In the genomic region with DNA sequence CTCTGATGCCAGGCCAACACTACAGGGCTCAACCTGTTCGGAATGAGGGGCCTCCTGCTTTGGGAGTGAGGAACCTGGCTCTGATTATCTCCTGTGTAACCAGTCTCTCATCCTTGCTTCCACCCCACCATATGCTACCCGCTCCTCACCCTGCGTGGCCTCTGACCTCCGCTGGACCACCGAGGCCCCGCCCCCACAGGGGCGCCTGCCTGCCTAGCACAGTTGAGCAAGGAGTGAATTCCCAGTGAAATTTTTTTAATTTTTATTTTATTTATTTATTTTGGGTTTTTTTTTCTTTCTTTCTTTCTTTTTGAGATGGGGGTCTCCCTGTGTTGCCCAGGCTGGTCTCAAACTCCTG, we compare ENCODE assay signal across 11 cellular contexts. TPM values are rescaled to one million over a fixed set of nuclear protein-coding genes. Genes with fewer than 3 reads are reported as not detected.
DNase-seq lines count a peak whose midpoint lies in the region; ATAC-seq and TF ChIP-seq lines count a peak whose summit lies in the region.
"Had no signal": no experiment of that assay in that cellular context is flagged by ENCODE, and none has a peak within 500 bp of the region (broad histone marks: within the 10 kb centered on the region; RNA-seq: fewer than 3 reads in every experiment).

No MANE protein-coding gene starts in this region.

- TF ChIP-seq CTCF in mucosa of descending colon (IDR thresholded peaks at IDR 0.05), result no peak

- H3K27ac Mint-ChIP-seq in activated naive CD4-positive, alpha-beta T cell treated with anti-CD3 and anti-CD28 coated beads, Interleukin-2, amount 50 U/mL, for 24 hours, result peak overlapping the region; percentile 95
- H3K27ac Mint-ChIP-seq in activated T-helper 2 cell treated with anti-CD3 and anti-CD28 coated beads, Interferon-gamma antibody, Interleukin-2, Interleukin-4, amounts not matched to agents 10 μg/mL and 5 μg/mL and 100 μg/mL, durations not matched to agents 14 hours and 24 hours and 36 hours, result peak overlapping the region; percentile 66

- no peak overlapping the region for H3K4me3 ChIP-seq in mucosa of descending colon
- peak overlapping the region; percentile 95 for H3K4me3 ChIP-seq in thymus (ENCODE audit: low read length)

- H3K36me3 ChIP-seq in mucosa of descending colon (ENCODE audit: low read depth) (no peaks in the 10 kb centered on the region), thymus (ENCODE audit: control insufficient read depth, insufficient read depth) (peaks cover 3% of the 10 kb centered on the region)

- peak overlapping the region; percentile 43 for H3K27ac ChIP-seq in thymus (ENCODE audit: low read depth)

- intact Hi-C loops in activated T-helper 2 cell treated with anti-CD3 and anti-CD28 coated beads, Interferon-gamma antibody, Interleukin-2, Interleukin-4, amounts not matched to agents 10 μg/mL and 5 μg/mL and 100 μg/mL, durations not matched to agents 14 hours and 24 hours and 36 hours (cut with micrococcal nuclease), result loop anchor here (5.0 kb wide), 1 partner anchor 110 kb away; no protein-coding TSS in a partner anchor
- intact Hi-C loops in mucosa of descending colon (cut with DNase I, micrococcal nuclease), result no loop called here

- DNase-seq in activated naive CD4-positive, alpha-beta T cell treated with Interleukin-2 at 50 U/mL for 16 hours, result no peak
- DNase-seq in activated T-helper 2 cell treated with anti-CD3 and anti-CD28 coated beads, Interferon-gamma antibody, Interleukin-2, Interleukin-4, amounts not matched to agents 10 μg/mL and 5 μg/mL and 100 μg/mL, durations not matched to agents 14 hours and 24 hours and 36 hours (ENCODE audit: low spot score), result no peak
- DNase-seq in mucosa of descending colon, result peak in 2 of 3 donors; percentile 42 to 62
- DNase-seq in NCI-H2227 (lab: John Stamatoyannopoulos, UW; ENCODE audit: unreplicated experiment), result no peak
- no peak for DNase-seq in NCI-H2107 treated with DMSO at 0.1 percent for 48 hours (lab: John Stamatoyannopoulos, UW; ENCODE audit: unreplicated experiment)
- DNase-seq: activated gamma-delta T cell treated with Interleukin-2 at 50 U/mL for 16 hours, KG1, left cardiac atrium had no signal

- H3K27me3 Mint-ChIP-seq in activated naive CD4-positive, alpha-beta T cell treated with anti-CD3 and anti-CD28 coated beads, Interleukin-2, amount 50 U/mL, for 24 hours, result no peaks in the 10 kb centered on the region
- no peaks in the 10 kb centered on the region for H3K27me3 Mint-ChIP-seq in activated T-helper 2 cell treated with anti-CD3 and anti-CD28 coated beads, Interferon-gamma antibody, Interleukin-2, Interleukin-4, amounts not matched to agents 10 μg/mL and 5 μg/mL and 100 μg/mL, durations not matched to agents 14 hours and 24 hours and 36 hours (ENCODE audit: low read depth)

- H3K36me3 Mint-ChIP-seq in activated naive CD4-positive, alpha-beta T cell treated with anti-CD3 and anti-CD28 coated beads, Interleukin-2, amount 50 U/mL, for 24 hours, result peaks cover 7% of the 10 kb centered on the region
- H3K36me3 Mint-ChIP-seq in activated T-helper 2 cell treated with anti-CD3 and anti-CD28 coated beads, Interferon-gamma antibody, Interleukin-2, Interleukin-4, amounts not matched to agents 10 μg/mL and 5 μg/mL and 100 μg/mL, durations not matched to agents 14 hours and 24 hours and 36 hours (ENCODE audit: low read depth), result peaks cover 13% of the 10 kb centered on the region

- 96% methylated on average over 7 of the region's 7 CpGs for WGBS in thymus

- no peak for ATAC-seq in mucosa of descending colon
- no peak for ATAC-seq in HG02678 (IDR thresholded peaks at IDR 0.05; ENCODE audit: unreplicated experiment)

- H3K9me3 Mint-ChIP-seq in activated naive CD4-positive, alpha-beta T cell treated with anti-CD3 and anti-CD28 coated beads, Interleukin-2, amount 50 U/mL, for 24 hours, result no peaks in the 10 kb centered on the region
- no peaks in the 10 kb centered on the region for H3K9me3 Mint-ChIP-seq in activated T-helper 2 cell treated with anti-CD3 and anti-CD28 coated beads, Interferon-gamma antibody, Interleukin-2, Interleukin-4, amounts not matched to agents 10 μg/mL and 5 μg/mL and 100 μg/mL, durations not matched to agents 14 hours and 24 hours and 36 hours

- H3K4me3 Mint-ChIP-seq in activated naive CD4-positive, alpha-beta T cell treated with anti-CD3 and anti-CD28 coated beads, Interleukin-2, amount 50 U/mL, for 24 hours, result peak overlapping the region; percentile 88
- peak overlapping the region; percentile 78 for H3K4me3 Mint-ChIP-seq in activated T-helper 2 cell treated with anti-CD3 and anti-CD28 coated beads, Interferon-gamma antibody, Interleukin-2, Interleukin-4, amounts not matched to agents 10 μg/mL and 5 μg/mL and 100 μg/mL, durations not matched to agents 14 hours and 24 hours and 36 hours (ENCODE audit: low read depth)

- H3K27me3 ChIP-seq in thymus (ENCODE audit: control insufficient read depth, insufficient read depth), result no peaks in the 10 kb centered on the region

- peaks cover 55% of the 10 kb centered on the region for H3K4me1 Mint-ChIP-seq in activated naive CD4-positive, alpha-beta T cell treated with anti-CD3 and anti-CD28 coated beads, Interleukin-2, amount 50 U/mL, for 24 hours
- H3K4me1 Mint-ChIP-seq in activated T-helper 2 cell treated with anti-CD3 and anti-CD28 coated beads, Interferon-gamma antibody, Interleukin-2, Interleukin-4, amounts not matched to agents 10 μg/mL and 5 μg/mL and 100 μg/mL, durations not matched to agents 14 hours and 24 hours and 36 hours (ENCODE audit: low read depth), result peaks cover 29% of the 10 kb centered on the region

- H3K4me1 ChIP-seq in mucosa of descending colon (ENCODE audit: low read depth), result peaks cover 48% of the 10 kb centered on the region
- H3K4me1 ChIP-seq in thymus (ENCODE audit: control insufficient read depth, insufficient read depth, low read length), result peaks cover 13% of the 10 kb centered on the region

- H3K9me3 ChIP-seq in mucosa of descending colon (no peaks in the 10 kb centered on the region), thymus (ENCODE audit: control insufficient read depth) (no peaks in the 10 kb centered on the region)

RNA-seq across cellular contexts. Expression of gene GNB1, which starts 1.9 kb away (rescaled TPM):
- total RNA-seq in activated T-helper 2 cell treated with anti-CD3 and anti-CD28 coated beads, Interferon-gamma antibody, Interleukin-2, Interleukin-4, amounts not matched to agents 10 μg/mL and 5 μg/mL and 100 μg/mL, durations not matched to agents 14 hours and 24 hours and 36 hours, result 452 and 471 TPM in 2 replicates
- 100 to 1,000 TPM; 314 to 329 (median 318) TPM for total RNA-seq in mucosa of descending colon
- 123 TPM for polyA plus RNA-seq in thymus

RNA-seq across cellular contexts. Expression of gene CALML6, which starts 22.3 kb away (rescaled TPM):
- total RNA-seq in activated T-helper 2 cell treated with anti-CD3 and anti-CD28 coated beads, Interferon-gamma antibody, Interleukin-2, Interleukin-4, amounts not matched to agents 10 μg/mL and 5 μg/mL and 100 μg/mL, durations not matched to agents 14 hours and 24 hours and 36 hours, result 0.18 and 0.32 TPM in 2 replicates
- total RNA-seq in mucosa of descending colon, result 1 to 10 TPM in 1 of 3 donors, under 1 TPM in 2; 0.32 to 1.2 (median 0.43) TPM
- polyA plus RNA-seq in thymus, result 7.1 TPM

RNA-seq across cellular contexts. Expression of gene TMEM52, which starts 26.3 kb away (rescaled TPM):
- total RNA-seq in activated T-helper 2 cell treated with anti-CD3 and anti-CD28 coated beads, Interferon-gamma antibody, Interleukin-2, Interleukin-4, amounts not matched to agents 10 μg/mL and 5 μg/mL and 100 μg/mL, durations not matched to agents 14 hours and 24 hours and 36 hours, result 0.94 and 1.2 TPM in 2 replicates
- 1 to 10 TPM; 1.8 to 4.0 (median 3.0) TPM for total RNA-seq in mucosa of descending colon
- 0.94 TPM for polyA plus RNA-seq in thymus

Comparison
In these comparisons a context has a peak if more than half of its experiments do, and no peak if none do; other contexts are left out.
1. DNase-seq: peak in mucosa of descending colon (2 of 3); none in activated naive CD4-positive, alpha-beta T cell treated with Interleukin-2 at 50 U/mL for 16 hours (single experiment), activated T-helper 2 cell treated with anti-CD3 and anti-CD28 coated beads, Interferon-gamma antibody, Interleukin-2, Interleukin-4, amounts not matched to agents 10 μg/mL and 5 μg/mL and 100 μg/mL, durations not matched to agents 14 hours and 24 hours and 36 hours (single experiment), NCI-H2227 (single experiment) and NCI-H2107 treated with DMSO at 0.1 percent for 48 hours (single experiment).